ENCODE assay signal across 1 cellular context in genomic region chr2:99487906-99488305, GRCh38.
TF ChIP-seq lines count a peak whose summit lies in the region.

No MANE protein-coding gene starts in this region.

TF ChIP-seq in GM12878, 131 proteins besides CTCF, POLR2A, EP300 and RAD21:
- no peak for TF ChIP-seq HDAC6 (IDR thresholded peaks at IDR 0.05; ENCODE audit: unreplicated experiment)
- no peak for TF ChIP-seq IRF4 (IDR thresholded peaks at IDR 0.05; ENCODE audit: low read depth, low read length)
- TF ChIP-seq TCF12 (IDR thresholded peaks at IDR 0.05; ENCODE audit: low read depth, low read length) = no peak
- TF ChIP-seq SMAD1 (IDR thresholded peaks at IDR 0.05; ENCODE audit: low read depth, partially characterized antibody) = no peak
- no peak for TF ChIP-seq HSF1 (IDR thresholded peaks at IDR 0.05; ENCODE audit: low read depth, low read length)
